22 cellular contexts compared by ENCODE assay signal in genomic region chr11:110903830-110904229, GRCh38.
DNase-seq lines count a peak whose midpoint lies in the region; ATAC-seq, FAIRE-seq and TF ChIP-seq lines count a peak whose summit lies in the region.
"Had no signal": no experiment of that assay in that cellular context is flagged by ENCODE, and none has a peak within 500 bp of the region (broad histone marks: within the 10 kb centered on the region; RNA-seq: fewer than 3 reads in every experiment).

No MANE protein-coding gene starts in this region.

- FAIRE-seq in bronchial epithelial cell (lab: Jason Lieb, UNC): no peak
- FAIRE-seq: endothelial cell of umbilical vein, HepG2, TTC549 had no signal

- H3K36me3 ChIP-seq in bronchial epithelial cell (ENCODE audit: control insufficient read depth, insufficient read depth, low read length): no peaks in the 10 kb centered on the region
- H3K36me3 ChIP-seq: upper lobe of right lung had no signal

- TF ChIP-seq CTCF in bronchial epithelial cell (IDR thresholded peaks at IDR 0.05; ENCODE audit: insufficient read depth, low read length, severe bottlenecking) (no peak), foreskin keratinocyte (conservative IDR thresholded peaks at IDR 0.05) (no peak)

- DNase-seq in NCI-H1105 treated with DMSO at 0.1 percent for 48 hours (lab: John Stamatoyannopoulos, UW) (peak; percentile 16), NCI-H1105 (lab: John Stamatoyannopoulos, UW) (no peak), NCI-H2171 (lab: John Stamatoyannopoulos, UW) (peak; percentile 76), bronchial epithelial cell (ENCODE audit: low read depth) (peak; percentile 40), myocyte (ENCODE audit: low read depth) (peak; percentile 81), cerebellum (ENCODE audit: low spot score) (no peak), foreskin keratinocyte (no peak)
- DNase-seq: activated CD4-positive, alpha-beta T cell treated with anti-CD3 and anti-CD28 coated beads, Interleukin-2, amount 50 U/mL, for 48 hours; activated T-cell treated with anti-CD3 and anti-CD28 coated beads, Interleukin-2, amount 50 U/mL, for 24 hours; glutamatergic neuron; islet precursor cell; NCI-H226; stimulated activated CD4-positive, alpha-beta T cell treated with anti-CD3 and anti-CD28 coated beads, Interleukin-15, amount 100 ng/mL, for 24 hours; stimulated activated naive CD4-positive, alpha-beta T cell treated with Interleukin-2 at 50 U/mL for 16 hours; upper lobe of right lung had no signal

- H3K27ac ChIP-seq in foreskin keratinocyte: no peak overlapping the region
- H3K27ac ChIP-seq: 22Rv1, C4-2B, SK-N-MC, upper lobe of right lung had no signal

- no peak for ATAC-seq in GM18511 (IDR thresholded peaks at IDR 0.05; ENCODE audit: unreplicated experiment)
- ATAC-seq in foreskin keratinocyte: no peak
- ATAC-seq: HepG2, upper lobe of right lung had no signal

- H3K27me3 ChIP-seq in bronchial epithelial cell (ENCODE audit: control insufficient read depth, insufficient read depth, low read length) (peaks cover 31% of the 10 kb centered on the region), foreskin keratinocyte (peaks cover 75% of the 10 kb centered on the region)
- H3K27me3 ChIP-seq: upper lobe of right lung had no signal

- no peak overlapping the region for H3K4me3 ChIP-seq in bronchial epithelial cell (ENCODE audit: low read depth, low read length)
- H3K4me3 ChIP-seq: SK-N-MC, upper lobe of right lung had no signal

- H3K4me1 ChIP-seq in foreskin keratinocyte: peaks cover 9% of the 10 kb centered on the region
- H3K4me1 ChIP-seq: upper lobe of right lung had no signal

Comparison
In these comparisons a context has a peak if more than half of its experiments do, and no peak if none do; other contexts are left out.
1. DNase-seq: peak in NCI-H1105 treated with DMSO at 0.1 percent for 48 hours (single experiment), NCI-H2171 (single experiment), bronchial epithelial cell (single experiment) and myocyte (single experiment); none in NCI-H1105 (single experiment), cerebellum (single experiment) and foreskin keratinocyte (0 of 2).